Comparison of ENCODE assay signal across 1 cellular context in the genomic region with DNA sequence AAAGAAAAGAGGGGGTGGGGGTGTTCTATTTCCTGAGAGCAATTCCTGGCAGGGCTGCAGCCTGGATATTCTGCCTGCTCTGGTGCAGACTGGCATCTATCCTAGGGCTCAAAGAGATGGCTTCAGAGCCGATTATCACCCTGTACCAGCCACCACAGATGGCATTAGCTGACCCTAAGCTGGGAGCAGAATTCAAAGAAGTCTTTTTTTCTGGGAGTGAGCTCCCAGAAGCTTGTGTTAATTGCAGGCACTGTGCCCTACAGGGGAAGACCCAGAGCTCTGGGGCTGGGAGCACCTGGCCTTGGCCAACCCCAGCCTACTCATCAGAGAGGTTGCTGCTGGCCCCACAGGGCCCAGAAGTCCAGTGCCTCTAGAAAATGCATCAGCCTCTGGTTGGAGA.
TF ChIP-seq lines count a peak whose summit lies in the region.

No MANE protein-coding gene starts in this region.

TF ChIP-seq in HepG2, 621 proteins besides CTCF, POLR2A, EP300 and RAD21:
- TF ChIP-seq STAT5B (CRISPR knock-in tag; IDR thresholded peaks at IDR 0.05) = no peak
- TF ChIP-seq, protein P1, sequence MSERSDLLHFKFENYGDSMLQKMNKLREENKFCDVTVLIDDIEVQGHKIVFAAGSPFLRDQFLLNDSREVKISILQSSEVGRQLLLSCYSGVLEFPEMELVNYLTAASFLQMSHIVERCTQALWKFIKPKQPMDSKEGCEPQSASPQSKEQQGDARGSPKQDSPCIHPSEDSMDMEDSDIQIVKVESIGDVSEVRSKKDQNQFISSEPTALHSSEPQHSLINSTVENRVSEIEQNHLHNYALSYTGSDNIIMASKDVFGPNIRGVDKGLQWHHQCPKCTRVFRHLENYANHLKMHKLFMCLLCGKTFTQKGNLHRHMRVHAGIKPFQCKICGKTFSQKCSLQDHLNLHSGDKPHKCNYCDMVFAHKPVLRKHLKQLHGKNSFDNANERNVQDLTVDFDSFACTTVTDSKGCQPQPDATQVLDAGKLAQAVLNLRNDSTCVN (CRISPR knock-in tag; IDR thresholded peaks at IDR 0.05; ENCODE audit: borderline replicate concordance) = no peak
- TF ChIP-seq ZNF768 (CRISPR knock-in tag; IDR thresholded peaks at IDR 0.05) = peak; percentile 56; the same call in 1 of the 2 replicates
